29 cellular contexts compared by ENCODE assay signal in genomic region chr14:102015045-102015685, GRCh38.
"Had no signal": no experiment of that assay in that cellular context is flagged by ENCODE, and none has a peak within 500 bp of the region (broad histone marks: within the 10 kb centered on the region; RNA-seq: fewer than 3 reads in every experiment).

No MANE protein-coding gene starts in this region.

- ATAC-seq: activated naive CD4-positive, alpha-beta T cell treated with anti-CD3 and anti-CD28 coated beads, Interleukin-2, amount 50 U/mL, for 72 hours; naive thymus-derived CD4-positive, alpha-beta T cell; stimulated activated naive B cell treated with anti-CD40 and anti-IgM and Interleukin-4, amounts not matched to agents 10 μg/mL and 1 μg/mL and 100 μg/mL, for 72 hours had no signal

- H3K27me3 Mint-ChIP-seq: activated T-cell treated with anti-CD3 and anti-CD28 coated beads, Interleukin-2, amount 50 U/mL, for 24 hours; dendritic cell treated with granulocyte-macrophage colony-stimulating factor and Interleukin-4, amounts not matched to agents 40 ng/mL and 50 ng/mL, for 4 days; naive thymus-derived CD4-positive, alpha-beta T cell; stimulated activated naive B cell treated with anti-CD40 and anti-IgM and Interleukin-4, amounts not matched to agents 10 μg/mL and 1 μg/mL and 100 μg/mL, for 72 hours had no signal

- H3K27ac Mint-ChIP-seq: dendritic cell treated with granulocyte-macrophage colony-stimulating factor and Interleukin-4, amounts not matched to agents 40 ng/mL and 50 ng/mL, for 4 days; endodermal cell; immature natural killer cell; mesothelial cell of epicardium; stimulated activated naive B cell treated with anti-CD40 and anti-IgM and Interleukin-4, amounts not matched to agents 10 μg/mL and 1 μg/mL and 100 μg/mL, for 72 hours had no signal

- H3K4me3 ChIP-seq: esophagus squamous epithelium, ovary, prostate gland, sigmoid colon, smooth muscle cell, stomach, thyroid gland, upper lobe of left lung had no signal

- DNase-seq: activated CD4-positive, alpha-beta T cell treated with anti-CD3 and anti-CD28 coated beads for 4 hours; activated CD4-positive, alpha-beta T cell treated with anti-CD3 and anti-CD28 coated beads, Interleukin-2, amount 50 U/mL, for 4 hours; activated CD8-positive, alpha-beta memory T cell treated with anti-CD3 and anti-CD28 coated beads for 24 hours; activated CD8-positive, alpha-beta memory T cell treated with anti-CD3 and anti-CD28 coated beads, Interleukin-2, amount 50 U/mL, for 4 hours; activated gamma-delta T cell; activated T-cell treated with anti-CD3 and anti-CD28 coated beads, Interleukin-2, amount 50 U/mL, for 24 hours; aorta; brain microvascular endothelial cell; caudate nucleus; endodermal cell; esophagus squamous epithelium; head of caudate nucleus; hippocampal formation; immature natural killer cell; naive thymus-derived CD4-positive, alpha-beta T cell; ovary; sigmoid colon; stimulated activated CD4-positive, alpha-beta T cell treated with anti-CD3 and anti-CD28 coated beads, Interleukin-1b, Interleukin-23, amount 100 ng/mL, for 48 hours; stimulated activated naive B cell treated with anti-CD40 and anti-IgM and Interleukin-4, amounts not matched to agents 10 μg/mL and 1 μg/mL and 100 μg/mL, for 72 hours; stomach; thyroid gland had no signal

- H3K27me3 ChIP-seq: brain microvascular endothelial cell, esophagus squamous epithelium, ovary, sigmoid colon, stomach, thyroid gland, upper lobe of left lung had no signal

- H3K9me3 Mint-ChIP-seq: activated naive CD4-positive, alpha-beta T cell treated with anti-CD3 and anti-CD28 coated beads, Interleukin-2, amount 50 U/mL, for 72 hours; activated T-cell treated with anti-CD3 and anti-CD28 coated beads, Interleukin-2, amount 50 U/mL, for 24 hours; dendritic cell treated with granulocyte-macrophage colony-stimulating factor and Interleukin-4, amounts not matched to agents 40 ng/mL and 50 ng/mL, for 4 days; endodermal cell; immature natural killer cell; mesothelial cell of epicardium; naive thymus-derived CD4-positive, alpha-beta T cell; stimulated activated naive B cell treated with anti-CD40 and anti-IgM and Interleukin-4, amounts not matched to agents 10 μg/mL and 1 μg/mL and 100 μg/mL, for 72 hours had no signal

- H3K4me1 Mint-ChIP-seq: endodermal cell, immature natural killer cell, mesothelial cell of epicardium had no signal

- H3K4me3 Mint-ChIP-seq: activated T-cell treated with anti-CD3 and anti-CD28 coated beads, Interleukin-2, amount 50 U/mL, for 24 hours; dendritic cell treated with granulocyte-macrophage colony-stimulating factor and Interleukin-4, amounts not matched to agents 40 ng/mL and 50 ng/mL, for 4 days; endodermal cell; immature natural killer cell; mesothelial cell of epicardium; naive thymus-derived CD4-positive, alpha-beta T cell; stimulated activated naive B cell treated with anti-CD40 and anti-IgM and Interleukin-4, amounts not matched to agents 10 μg/mL and 1 μg/mL and 100 μg/mL, for 72 hours had no signal

- H3K4me1 ChIP-seq: esophagus squamous epithelium, prostate gland, sigmoid colon, stomach, thyroid gland, upper lobe of left lung had no signal

- H3K9me3 ChIP-seq: esophagus squamous epithelium, ovary, prostate gland, sigmoid colon, stomach, thyroid gland, upper lobe of left lung had no signal

- H3K27ac ChIP-seq: brain microvascular endothelial cell, epithelial cell of prostate, esophagus squamous epithelium, ovary, prostate gland, sigmoid colon, stomach, thyroid gland, upper lobe of left lung, VCaP had no signal
